ENCODE assay signal across 8 cellular contexts in genomic region chr16:85114909-85115567, GRCh38.
DNase-seq lines count a peak whose midpoint lies in the region; ATAC-seq lines count a peak whose summit lies in the region.

No MANE protein-coding gene starts in this region.

- H3K27ac ChIP-seq in caudate nucleus (ENCODE audit: low read depth, low read length): no peak overlapping the region

- DNase-seq in EL (peak; percentile 84), NCI-H345 (lab: John Stamatoyannopoulos, UW) (peak; percentile 50), caudate nucleus (lab: John Stamatoyannopoulos, UW) (peak in 58 of 61 donors; percentile 3 to 82 (median 52)), kidney glomerular epithelial cell (lab: John Stamatoyannopoulos, UW) (peak; percentile 65)
- DNase-seq in activated CD4-positive, CD25-positive, alpha-beta regulatory T cell treated with anti-CD3 and anti-CD28 coated beads, Interleukin-2, amount 50 U/mL, for 72 hours: peak; percentile 89
- DNase-seq in stimulated activated CD4-positive, alpha-beta T cell treated with anti-CD3 and anti-CD28 coated beads, Interleukin-1b, Interleukin-23, amount 100 ng/mL, for 24 hours (ENCODE audit: low read depth in 4 of 4, low spot score in 1 of 4): peak; percentile 56 to 82 (median 76)

- ATAC-seq in HG02852 (IDR thresholded peaks at IDR 0.05; ENCODE audit: unreplicated experiment) (peak; percentile 64), GM19397 (IDR thresholded peaks at IDR 0.05; ENCODE audit: unreplicated experiment) (no peak)
